Comparison of ENCODE assay signal across 15 cellular contexts in the genomic region with DNA sequence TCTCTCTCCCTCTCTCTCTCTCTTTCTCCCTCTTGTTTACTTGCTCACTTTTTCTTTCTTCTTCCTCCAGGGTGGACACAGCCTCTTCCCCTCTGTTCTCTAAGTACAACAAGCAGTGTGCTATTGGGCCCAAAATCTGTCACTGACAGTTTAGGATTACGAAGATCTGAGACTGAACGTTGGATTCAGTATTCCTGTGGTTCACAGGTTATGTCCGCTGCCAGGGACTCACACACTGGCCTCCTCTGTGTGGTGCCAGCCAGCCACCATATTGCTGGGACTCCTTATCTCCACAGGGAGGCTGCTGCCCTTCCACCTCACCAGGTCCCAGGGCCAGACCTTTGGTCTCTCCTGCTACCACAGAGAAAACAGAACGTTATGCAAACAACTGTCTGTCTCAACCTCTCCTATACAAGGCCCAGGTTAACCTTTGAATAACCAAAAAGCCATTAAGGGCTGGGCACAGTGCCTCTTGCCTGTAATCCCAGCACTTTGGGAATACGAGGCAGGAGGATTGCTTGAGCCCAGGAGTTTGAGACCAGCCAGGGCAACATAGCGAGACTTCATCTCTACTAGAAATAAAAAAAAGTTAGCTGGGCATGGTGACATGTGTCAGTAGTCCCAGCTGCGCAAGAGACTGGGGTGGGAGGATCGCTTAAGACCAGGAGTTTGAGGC.
"Had no signal": no experiment of that assay in that cellular context is flagged by ENCODE, and none has a peak within 500 bp of the region (broad histone marks: within the 10 kb centered on the region; RNA-seq: fewer than 3 reads in every experiment).

No MANE protein-coding gene starts in this region.

- H3K36me3 ChIP-seq: brain microvascular endothelial cell, lower lobe of right lung had no signal

- H3K36me3 Mint-ChIP-seq: activated naive CD8-positive, alpha-beta T cell treated with anti-CD3 and anti-CD28 coated beads for 36 hours; naive B cell had no signal

- H3K9me3 Mint-ChIP-seq: activated CD4-positive, alpha-beta T cell treated with anti-CD3 and anti-CD28 coated beads, Interleukin-2, amount 10 ng/mL, durations not matched to agents 7 days and 5 days; activated naive CD8-positive, alpha-beta T cell treated with anti-CD3 and anti-CD28 coated beads for 36 hours; activated T-helper 1 cell treated with anti-CD3 and anti-CD28 coated beads, Interleukin-12 subunit alpha, Interleukin-12 subunit beta, Interleukin-2, Interleukin-4 antibody, amounts not matched to agents 30 ng/mL and 10 ng/mL and 1 ng/mL, durations not matched to agents 14 hours and 24 hours and 36 hours; stimulated activated naive CD8-positive, alpha-beta T cell treated with anti-CD3 and anti-CD28 coated beads, Interleukin-15, amount 100 ng/mL, for 72 hours; T-helper 2 cell treated with Interferon-gamma antibody and Interleukin-4, amounts not matched to agents 5 μg/mL and 100 μg/mL, for 36 hours had no signal

- ATAC-seq: lower lobe of right lung; stimulated activated naive CD8-positive, alpha-beta T cell treated with anti-CD3 and anti-CD28 coated beads, Interleukin-15, amount 100 ng/mL, for 72 hours had no signal

- DNase-seq: activated CD4-positive, alpha-beta T cell treated with anti-CD3 and anti-CD28 coated beads, Interleukin-2, amount 10 ng/mL, durations not matched to agents 7 days and 5 days; activated CD8-positive, alpha-beta memory T cell treated with anti-CD3 and anti-CD28 coated beads for 24 hours; activated naive CD8-positive, alpha-beta T cell treated with anti-CD3 and anti-CD28 coated beads for 36 hours; brain microvascular endothelial cell; cortex of kidney; effector CD4-positive, alpha-beta T cell; foreskin fibroblast; glutamatergic neuron; kidney glomerular epithelial cell; lower lobe of right lung; naive B cell; posterior cingulate gyrus; stimulated activated naive CD8-positive, alpha-beta T cell treated with anti-CD3 and anti-CD28 coated beads, Interleukin-15, amount 100 ng/mL, for 72 hours had no signal

- H3K27me3 ChIP-seq: brain microvascular endothelial cell had no signal

- H3K4me1 Mint-ChIP-seq: activated CD4-positive, alpha-beta T cell treated with anti-CD3 and anti-CD28 coated beads, Interleukin-2, amount 10 ng/mL, durations not matched to agents 7 days and 5 days; activated naive CD8-positive, alpha-beta T cell treated with anti-CD3 and anti-CD28 coated beads for 36 hours; naive B cell; stimulated activated naive CD8-positive, alpha-beta T cell treated with anti-CD3 and anti-CD28 coated beads, Interleukin-15, amount 100 ng/mL, for 72 hours had no signal

- H3K9me3 ChIP-seq: lower lobe of right lung had no signal

- H3K27ac Mint-ChIP-seq: activated CD4-positive, alpha-beta T cell treated with anti-CD3 and anti-CD28 coated beads, Interleukin-2, amount 10 ng/mL, durations not matched to agents 7 days and 5 days; activated naive CD8-positive, alpha-beta T cell treated with anti-CD3 and anti-CD28 coated beads for 36 hours; activated T-helper 1 cell treated with anti-CD3 and anti-CD28 coated beads, Interleukin-12 subunit alpha, Interleukin-12 subunit beta, Interleukin-2, Interleukin-4 antibody, amounts not matched to agents 30 ng/mL and 10 ng/mL and 1 ng/mL, durations not matched to agents 14 hours and 24 hours and 36 hours; stimulated activated naive CD8-positive, alpha-beta T cell treated with anti-CD3 and anti-CD28 coated beads, Interleukin-15, amount 100 ng/mL, for 72 hours; T-helper 2 cell treated with Interferon-gamma antibody and Interleukin-4, amounts not matched to agents 5 μg/mL and 100 μg/mL, for 36 hours had no signal

- H3K4me3 Mint-ChIP-seq: activated CD4-positive, alpha-beta T cell treated with anti-CD3 and anti-CD28 coated beads, Interleukin-2, amount 10 ng/mL, durations not matched to agents 7 days and 5 days; activated naive CD8-positive, alpha-beta T cell treated with anti-CD3 and anti-CD28 coated beads for 36 hours; activated T-helper 1 cell treated with anti-CD3 and anti-CD28 coated beads, Interleukin-12 subunit alpha, Interleukin-12 subunit beta, Interleukin-2, Interleukin-4 antibody, amounts not matched to agents 30 ng/mL and 10 ng/mL and 1 ng/mL, durations not matched to agents 14 hours and 24 hours and 36 hours; naive B cell; stimulated activated naive CD8-positive, alpha-beta T cell treated with anti-CD3 and anti-CD28 coated beads, Interleukin-15, amount 100 ng/mL, for 72 hours; T-helper 2 cell treated with Interferon-gamma antibody and Interleukin-4, amounts not matched to agents 5 μg/mL and 100 μg/mL, for 36 hours had no signal

- H3K27ac ChIP-seq: brain microvascular endothelial cell, lower lobe of right lung had no signal

- H3K4me1 ChIP-seq: lower lobe of right lung had no signal

- H3K27me3 Mint-ChIP-seq: activated CD4-positive, alpha-beta T cell treated with anti-CD3 and anti-CD28 coated beads, Interleukin-2, amount 10 ng/mL, durations not matched to agents 7 days and 5 days; activated naive CD8-positive, alpha-beta T cell treated with anti-CD3 and anti-CD28 coated beads for 36 hours had no signal

- H3K4me3 ChIP-seq: lower lobe of right lung had no signal
